Comparison of ENCODE assay signal across 18 cellular contexts in the genomic region with DNA sequence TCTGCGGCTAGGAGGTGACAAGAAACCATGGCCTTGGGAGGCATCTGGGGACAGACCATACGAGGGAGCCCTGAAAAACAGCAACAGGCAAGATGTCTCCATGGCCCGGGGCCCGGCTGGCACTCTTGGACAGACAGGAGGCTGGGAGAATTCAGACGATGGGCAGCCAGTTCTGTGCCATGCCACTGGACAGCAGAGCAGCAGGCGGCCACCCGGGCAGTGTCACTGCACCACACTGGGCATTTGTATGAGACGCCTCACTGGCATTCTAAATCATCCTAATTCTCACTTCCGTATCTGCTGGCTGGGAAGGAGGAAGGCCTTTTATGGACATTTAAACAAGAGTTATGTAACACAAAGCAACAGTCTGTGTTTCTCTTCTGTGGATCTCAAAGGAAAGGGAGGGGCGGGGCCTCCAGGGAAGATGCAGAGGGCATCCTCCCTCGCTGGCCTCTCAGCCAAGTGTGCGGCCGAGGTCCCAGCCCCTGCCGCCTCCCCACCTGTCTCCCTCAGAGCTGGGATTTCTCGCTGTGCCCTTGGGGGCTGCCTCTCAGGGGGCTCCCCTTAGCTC.
DNase-seq lines count a peak whose midpoint lies in the region; ATAC-seq and TF ChIP-seq lines count a peak whose summit lies in the region.
"Had no signal": no experiment of that assay in that cellular context is flagged by ENCODE, and none has a peak within 500 bp of the region (broad histone marks: within the 10 kb centered on the region; RNA-seq: fewer than 3 reads in every experiment).

No MANE protein-coding gene starts in this region.

- 55 to 72% (median 66%) methylated on average over 15 of the region's 15 CpGs for WGBS in spleen, 5 donors

- H3K27ac ChIP-seq in Panc1 (ENCODE audit: low read length): no peak overlapping the region
- H3K27ac ChIP-seq in spleen: no peak overlapping the region
- H3K27ac ChIP-seq: cardiac muscle cell, neutrophil had no signal

- intact Hi-C loops in Panc1 (cut with micrococcal nuclease; ENCODE audit: unreplicated experiment) (no loop called here), spleen (cut with DNase I; ENCODE audit: low total_unique reads) (no loop called here)

- H3K27me3 ChIP-seq in Panc1 (ENCODE audit: control insufficient read depth, insufficient read depth, low read length) (no peaks in the 10 kb centered on the region), spleen (replicated peaks in 1 of 7) (peaks cover 0 to 18% (median 0%) of the 10 kb centered on the region in 7 donors)
- H3K27me3 ChIP-seq: cardiac muscle cell, neutrophil had no signal

- CTCF ChIA-PET in Panc1 (lab: Charles Lee): no interaction called here

- POLR2A ChIA-PET in Panc1 (lab: Charles Lee): no interaction called here

- BruUV-seq in Panc1 (replicated peaks; lab: Mats Ljungman, UMichigan): no TSS peak

- H3K4me3 ChIP-seq in Panc1 (ENCODE audit: low read depth in 2 of 2, low read length in 2 of 2) (no peak overlapping the region), spleen (no peak overlapping the region)
- H3K4me3 ChIP-seq: cardiac muscle cell had no signal

- TF ChIP-seq POLR2A in spleen (IDR thresholded peaks at IDR 0.05): no peak

- TF ChIP-seq CTCF in Panc1 (IDR thresholded peaks at IDR 0.05) (no peak), spleen (IDR thresholded peaks at IDR 0.05 in 8 of 11, conservative IDR thresholded peaks at IDR 0.05 in 3 of 11) (no peak)

- H3K36me3 ChIP-seq in Panc1 (ENCODE audit: control insufficient read depth, insufficient read depth, low read length) (no peaks in the 10 kb centered on the region), spleen (no peaks in the 10 kb centered on the region)
- H3K36me3 ChIP-seq: cardiac muscle cell, neutrophil had no signal

- H3K4me1 ChIP-seq in Panc1 (ENCODE audit: control insufficient read depth, insufficient read depth, low read length): no peaks in the 10 kb centered on the region
- H3K4me1 ChIP-seq in spleen: no peaks in the 10 kb centered on the region

- peaks cover 2% of the 10 kb centered on the region; the same call in 1 of the 2 replicates for H3K9me3 ChIP-seq in Panc1 (ENCODE audit: control insufficient read depth, insufficient read depth, low read depth, low read length)
- peaks cover 0 to 30% (median 20%) of the 10 kb centered on the region in 8 donors for H3K9me3 ChIP-seq in spleen
- H3K9me3 ChIP-seq: neutrophil, SK-N-SH had no signal

- ATAC-seq in Panc1 (peak; percentile 49; the same call in 1 of the 2 replicates), GM18498 (IDR thresholded peaks at IDR 0.05; ENCODE audit: unreplicated experiment) (no peak), HG02852 (IDR thresholded peaks at IDR 0.05; ENCODE audit: unreplicated experiment) (no peak)
- ATAC-seq: activated naive CD8-positive, alpha-beta T cell treated with anti-CD3 and anti-CD28 coated beads, Interleukin-2, amount 50 U/mL, for 24 hours had no signal

- in situ Hi-C loops in Panc1 (cut with HindIII; ENCODE audit: low pct_unique_long_range_greater_than_20kb, low sequenced_read_pairs): no loop called here

- DNase-seq in NCI-H2227 (lab: John Stamatoyannopoulos, UW; ENCODE audit: unreplicated experiment) (peak; percentile 11), NCI-H2227 treated with DMSO at 0.1 percent for 48 hours (lab: John Stamatoyannopoulos, UW) (no peak), Panc1 (ENCODE audit: low read depth, low spot score) (no peak), kidney tubule cell (ENCODE audit: low spot score) (peak; percentile 35), spleen (peak; percentile 66), HPDE6-E6E7 (ENCODE audit: extremely low spot score) (no peak)
- DNase-seq: activated CD4-positive, alpha-beta T cell treated with anti-CD3 and anti-CD28 coated beads, Interleukin-2, amount 10 ng/mL, durations not matched to agents 7 days and 5 days; activated naive CD8-positive, alpha-beta T cell treated with anti-CD3 and anti-CD28 coated beads, Interleukin-2, amount 50 U/mL, for 24 hours; activated T-cell treated with anti-CD3 and anti-CD28 coated beads, Interleukin-2, amount 50 U/mL, for 24 hours; CD4-positive, alpha-beta memory T cell; effector memory CD4-positive, alpha-beta T cell; NCI-H1092; SK-N-SH; trophoblast cell had no signal

Comparison
In these comparisons a context has a peak if more than half of its experiments do, and no peak if none do; other contexts are left out.
1. DNase-seq: peak in NCI-H2227 (single experiment), kidney tubule cell (single experiment) and spleen (single experiment); none in NCI-H2227 treated with DMSO at 0.1 percent for 48 hours (single experiment), Panc1 (single experiment) and HPDE6-E6E7 (single experiment).